Comparison of ENCODE assay signal across 8 cellular contexts in the genomic region with DNA sequence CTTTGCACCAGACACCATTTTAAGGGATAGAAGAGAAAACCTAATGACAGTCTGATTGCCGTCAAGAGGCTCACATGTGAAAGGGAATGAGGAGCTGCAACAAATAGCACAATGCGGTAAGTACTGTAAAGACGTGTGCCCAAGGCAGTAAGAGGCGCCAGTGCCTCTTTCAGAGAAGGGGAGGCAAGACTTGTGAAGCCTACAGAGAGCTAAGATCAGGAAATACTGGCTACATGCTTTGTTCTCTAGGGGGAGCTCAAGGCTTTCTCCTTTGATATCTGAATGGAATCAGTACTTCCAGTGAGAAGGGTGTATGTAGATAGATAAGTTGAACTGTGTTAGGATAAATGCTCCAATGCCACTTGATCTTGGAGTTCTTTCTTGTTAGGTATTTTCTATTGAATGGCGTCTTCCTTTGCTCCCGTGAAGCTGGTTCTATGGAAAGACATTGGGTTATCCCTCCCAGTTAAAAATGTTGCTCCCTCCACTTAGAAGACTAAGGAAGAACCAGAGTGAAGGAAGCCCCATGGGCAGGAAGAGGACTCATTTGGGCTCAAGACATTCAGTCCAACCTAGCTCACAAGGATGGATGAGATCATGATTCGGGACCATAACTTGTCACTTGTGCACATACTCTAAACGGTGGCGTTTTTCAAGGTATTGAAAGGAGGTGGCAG.
DNase-seq lines count a peak whose midpoint lies in the region; ATAC-seq and TF ChIP-seq lines count a peak whose summit lies in the region.

No MANE protein-coding gene starts in this region.

- no peaks in the 10 kb centered on the region for H3K36me3 Mint-ChIP-seq in T-helper 2 cell treated with Interferon-gamma antibody and Interleukin-4, amounts not matched to agents 5 μg/mL and 100 μg/mL, for 36 hours (ENCODE audit: low read depth)
- H3K36me3 Mint-ChIP-seq in nephron progenitor cell (ENCODE audit: low read depth) = no peaks in the 10 kb centered on the region

- DNase-seq in COLO829 (ENCODE audit: low spot score) (peak; percentile 85), NCI-H2029 (lab: John Stamatoyannopoulos, UW) (peak; percentile 58), fibroblast of peridontal ligament (ENCODE audit: extremely low read depth) (peak; percentile 87), nephron progenitor cell (no peak), cortex of kidney (lab: John Stamatoyannopoulos, UW) (no peak)
- peak; percentile 5 for DNase-seq in T-helper 2 cell treated with Interferon-gamma antibody and Interleukin-4, amounts not matched to agents 5 μg/mL and 100 μg/mL, for 36 hours (ENCODE audit: low spot score)

- TF ChIP-seq CTCF in nephron progenitor cell (IDR thresholded peaks at IDR 0.05) = peak; percentile 62

- H3K27ac Mint-ChIP-seq in T-helper 2 cell treated with Interferon-gamma antibody and Interleukin-4, amounts not matched to agents 5 μg/mL and 100 μg/mL, for 36 hours = no peak overlapping the region
- H3K27ac Mint-ChIP-seq in nephron progenitor cell = no peak overlapping the region

- peaks cover 2% of the 10 kb centered on the region for H3K27me3 Mint-ChIP-seq in T-helper 2 cell treated with Interferon-gamma antibody and Interleukin-4, amounts not matched to agents 5 μg/mL and 100 μg/mL, for 36 hours (ENCODE audit: low read depth)
- no peaks in the 10 kb centered on the region for H3K27me3 Mint-ChIP-seq in nephron progenitor cell (ENCODE audit: low read depth, poor library complexity)

- H3K4me1 Mint-ChIP-seq in T-helper 2 cell treated with Interferon-gamma antibody and Interleukin-4, amounts not matched to agents 5 μg/mL and 100 μg/mL, for 36 hours (ENCODE audit: low read depth) = no peaks in the 10 kb centered on the region
- H3K4me1 Mint-ChIP-seq in nephron progenitor cell = peaks cover 12% of the 10 kb centered on the region

- no peaks in the 10 kb centered on the region for H3K9me3 Mint-ChIP-seq in T-helper 2 cell treated with Interferon-gamma antibody and Interleukin-4, amounts not matched to agents 5 μg/mL and 100 μg/mL, for 36 hours
- H3K9me3 Mint-ChIP-seq in nephron progenitor cell = peaks cover 6% of the 10 kb centered on the region

- no peak overlapping the region for H3K4me3 Mint-ChIP-seq in T-helper 2 cell treated with Interferon-gamma antibody and Interleukin-4, amounts not matched to agents 5 μg/mL and 100 μg/mL, for 36 hours
- H3K4me3 Mint-ChIP-seq in nephron progenitor cell = no peak overlapping the region

- peak; percentile 83 for ATAC-seq in GM18873 (IDR thresholded peaks at IDR 0.05; ENCODE audit: low FRiP score, unreplicated experiment)
- peak; percentile 90 for ATAC-seq in HG03060 (IDR thresholded peaks at IDR 0.05; ENCODE audit: low read depth, unreplicated experiment)

Comparison
In these comparisons a context has a peak if more than half of its experiments do, and no peak if none do; other contexts are left out.
1. DNase-seq: peak in COLO829 (single experiment), NCI-H2029 (single experiment), T-helper 2 cell treated with Interferon-gamma antibody and Interleukin-4, amounts not matched to agents 5 μg/mL and 100 μg/mL, for 36 hours (single experiment) and fibroblast of peridontal ligament (single experiment); none in nephron progenitor cell (single experiment) and cortex of kidney (single experiment).